In the genomic region with DNA sequence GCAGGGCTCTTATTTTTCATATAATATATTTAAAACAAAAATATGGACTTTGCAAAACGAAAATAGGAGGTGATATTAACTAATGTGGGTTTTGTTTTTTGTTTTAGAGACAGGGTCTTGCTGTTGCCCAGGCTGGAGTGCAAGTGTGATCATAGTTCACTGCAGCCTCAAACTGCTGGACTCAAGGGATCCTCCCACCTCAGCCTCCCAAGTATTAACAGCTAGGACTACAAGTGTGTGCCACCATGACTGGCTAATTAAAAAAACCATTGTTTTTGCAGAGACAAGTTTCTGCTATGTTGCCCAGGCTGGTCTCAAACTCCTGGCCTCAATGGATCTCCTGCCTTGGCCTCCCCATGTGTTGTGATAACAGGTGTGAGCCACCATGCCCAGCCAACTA, we compare ENCODE assay signal across 2 cellular contexts.
TF ChIP-seq lines count a peak whose summit lies in the region.

No MANE protein-coding gene starts in this region.

TF ChIP-seq in H1, 55 proteins besides CTCF, POLR2A, EP300 and RAD21:
- no peak for TF ChIP-seq PHF8 (conservative IDR thresholded peaks at IDR 0.05; ENCODE audit: low read depth, low read length)
- TF ChIP-seq CREB1 (IDR thresholded peaks at IDR 0.05): no peak
- TF ChIP-seq NANOG (IDR thresholded peaks at IDR 0.05; ENCODE audit: insufficient read depth, low read depth, low read length, poor library complexity, severe bottlenecking): no peak
- TF ChIP-seq TAF1 (IDR thresholded peaks at IDR 0.05; ENCODE audit: low read depth, low read length): no peak
- no peak for TF ChIP-seq CTBP2 (IDR thresholded peaks at IDR 0.05; ENCODE audit: borderline replicate concordance, insufficient read depth, insufficient read length, low read length)
- TF ChIP-seq, protein P1, sequence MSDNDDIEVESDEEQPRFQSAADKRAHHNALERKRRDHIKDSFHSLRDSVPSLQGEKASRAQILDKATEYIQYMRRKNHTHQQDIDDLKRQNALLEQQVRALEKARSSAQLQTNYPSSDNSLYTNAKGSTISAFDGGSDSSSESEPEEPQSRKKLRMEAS (IDR thresholded peaks at IDR 0.05): no peak
- TF ChIP-seq, protein P2, sequence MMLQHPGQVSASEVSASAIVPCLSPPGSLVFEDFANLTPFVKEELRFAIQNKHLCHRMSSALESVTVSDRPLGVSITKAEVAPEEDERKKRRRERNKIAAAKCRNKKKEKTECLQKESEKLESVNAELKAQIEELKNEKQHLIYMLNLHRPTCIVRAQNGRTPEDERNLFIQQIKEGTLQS (IDR thresholded peaks at IDR 0.05; ENCODE audit: insufficient read depth, low read depth, low read length): no peak
- no peak for TF ChIP-seq BRCA1 (IDR thresholded peaks at IDR 0.05; ENCODE audit: low read depth, low read length)
- no peak for TF ChIP-seq ZNF274 (IDR thresholded peaks at IDR 0.05; ENCODE audit: borderline replicate concordance, extremely low read depth, low read length)

TF ChIP-seq in endothelial cell of umbilical vein, 7 proteins besides CTCF, POLR2A, EP300 and RAD21:
- TF ChIP-seq EZH2 (IDR thresholded peaks at IDR 0.05; ENCODE audit: borderline replicate concordance, low read depth, low read length, severe bottlenecking) (no peak), GATA2 (IDR thresholded peaks at IDR 0.05; ENCODE audit: insufficient read depth, insufficient read length, low read depth, low read length) (no peak), POLR2AphosphoS5 (IDR thresholded peaks at IDR 0.05; ENCODE audit: insufficient read depth, low read depth, low read length) (no peak), FOS (IDR thresholded peaks at IDR 0.05; ENCODE audit: borderline replicate concordance, insufficient read depth, low read length) (no peak), JUN (IDR thresholded peaks at IDR 0.05; ENCODE audit: borderline replicate concordance, insufficient read depth, insufficient read length, low read depth) (no peak), MYC (IDR thresholded peaks at IDR 0.05; ENCODE audit: low read depth, low read length) (no peak)
- TF ChIP-seq, protein P1 (IDR thresholded peaks at IDR 0.05; ENCODE audit: insufficient read depth, insufficient read length): no peak
TF ChIP-seq in endothelial cell of umbilical vein: peak in this region for 0.
